8 cellular contexts compared by ENCODE assay signal in the genomic region with DNA sequence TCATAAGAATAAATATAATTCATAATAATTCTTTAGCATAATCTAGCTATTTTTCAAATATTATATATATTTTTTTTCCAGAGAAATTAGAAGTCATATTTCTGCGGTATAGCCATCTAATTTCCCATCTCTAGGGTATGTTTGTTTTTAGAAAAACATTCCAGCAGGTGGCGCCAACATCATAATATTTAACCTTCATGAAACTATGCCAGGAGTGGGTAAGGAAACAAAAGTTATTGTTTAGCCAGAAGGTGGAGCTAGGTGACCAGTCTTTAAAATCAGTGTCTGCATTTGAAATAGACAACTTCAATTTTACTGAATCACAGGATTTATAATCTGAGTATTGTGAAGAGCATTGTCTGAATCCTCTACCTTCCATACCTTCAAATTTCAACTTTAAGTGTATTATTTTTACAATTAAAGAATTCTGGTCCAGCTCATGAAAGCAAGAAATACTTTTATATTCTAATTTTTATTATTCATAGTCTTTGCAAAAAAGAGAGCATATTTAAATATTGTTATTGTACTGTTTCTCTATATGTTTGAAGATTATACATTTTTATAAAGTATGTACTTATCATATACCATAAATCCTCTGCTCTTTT. TPM values are rescaled to one million over a fixed set of nuclear protein-coding genes. Genes with fewer than 3 reads are reported as not detected.
A peak's percentile ranks its signal among the peaks of the same experiment; 100 is the strongest.
DNase-seq lines count a peak whose midpoint lies in the region; ATAC-seq, FAIRE-seq and TF ChIP-seq lines count a peak whose summit lies in the region.

No MANE protein-coding gene starts in this region.

- DNase-seq in D721Med (ENCODE audit: insufficient read length, low spot score): no peak
- peak; percentile 40 for DNase-seq in NCI-H524 treated with DMSO at 0.1 percent for 48 hours (lab: John Stamatoyannopoulos, UW)
- peak; percentile 49 to 65 for DNase-seq in activated CD4-positive, alpha-beta T cell treated with anti-CD3 and anti-CD28 coated beads for 4 hours
- DNase-seq in dermis microvascular lymphatic vessel endothelial cell (ENCODE audit: low read depth in 2 of 2): peak; percentile 81 to 87
- DNase-seq in medulla oblongata (ENCODE audit: extremely low spot score): peak; percentile 91
- peak; percentile 18 for DNase-seq in stimulated activated CD8-positive, alpha-beta memory T cell treated with anti-CD3 and anti-CD28 coated beads, Interleukin-4, amount 100 ng/mL, for 24 hours (ENCODE audit: low read depth)

- FAIRE-seq in D721Med (lab: Jason Lieb, UNC): peak; percentile 79

- ATAC-seq in GM19468 (IDR thresholded peaks at IDR 0.05; ENCODE audit: extremely low read depth, unreplicated experiment) (peak; percentile 98), HG03558 (IDR thresholded peaks at IDR 0.05; ENCODE audit: extremely low read depth, unreplicated experiment) (peak; percentile 98)

- TF ChIP-seq CTCF in D721Med (IDR thresholded peaks at IDR 0.05; ENCODE audit: insufficient read depth, missing control alignments): peak; percentile 91

RNA-seq across cellular contexts. Expression of a gene that starts 15.7 kb away (rescaled TPM):
- total RNA-seq in dermis microvascular lymphatic vessel endothelial cell: not detected in 2 replicates

RNA-seq across cellular contexts. Expression of a gene that starts 46.4 kb away (rescaled TPM):
- total RNA-seq in dermis microvascular lymphatic vessel endothelial cell: 8.2 and 10.8 TPM in 2 replicates
